In genomic region chr10:103803941-103804340, GRCh38 we compare ENCODE assay signal across 13 cellular contexts. TPM values are rescaled to one million over a fixed set of nuclear protein-coding genes. Genes with fewer than 3 reads are reported as not detected.
A peak's percentile ranks its signal among the peaks of the same experiment; 100 is the strongest.
DNase-seq lines count a peak whose midpoint lies in the region; ATAC-seq and TF ChIP-seq lines count a peak whose summit lies in the region.
"Had no signal": no experiment of that assay in that cellular context is flagged by ENCODE, and none has a peak within 500 bp of the region (broad histone marks: within the 10 kb centered on the region; RNA-seq: fewer than 3 reads in every experiment).

No MANE protein-coding gene starts in this region.

- H3K4me1 Mint-ChIP-seq in activated CD8-positive, alpha-beta memory T cell treated with anti-CD3 and anti-CD28 coated beads, Interleukin-2, amount 10 ng/mL, durations not matched to agents 7 days and 5 days: peaks cover 42% of the 10 kb centered on the region
- H3K4me1 Mint-ChIP-seq in activated CD4-positive, alpha-beta memory T cell treated with anti-CD3 and anti-CD28 coated beads, Interleukin-2, amount 10 ng/mL, durations not matched to agents 7 days and 5 days: peaks cover 44% of the 10 kb centered on the region

- H3K4me3 ChIP-seq in mucosa of descending colon: no peak overlapping the region
- H3K4me3 ChIP-seq: GM12878, SJSA1 had no signal

- H3K9me3 Mint-ChIP-seq in activated CD8-positive, alpha-beta memory T cell treated with anti-CD3 and anti-CD28 coated beads, Interleukin-2, amount 10 ng/mL, durations not matched to agents 7 days and 5 days (ENCODE audit: low read depth): no peaks in the 10 kb centered on the region
- H3K9me3 Mint-ChIP-seq in activated CD4-positive, alpha-beta memory T cell treated with anti-CD3 and anti-CD28 coated beads, Interleukin-2, amount 10 ng/mL, durations not matched to agents 7 days and 5 days: no peaks in the 10 kb centered on the region

- H3K36me3 Mint-ChIP-seq in activated CD8-positive, alpha-beta memory T cell treated with anti-CD3 and anti-CD28 coated beads, Interleukin-2, amount 10 ng/mL, durations not matched to agents 7 days and 5 days: no peaks in the 10 kb centered on the region
- no peaks in the 10 kb centered on the region for H3K36me3 Mint-ChIP-seq in activated CD4-positive, alpha-beta memory T cell treated with anti-CD3 and anti-CD28 coated beads, Interleukin-2, amount 10 ng/mL, durations not matched to agents 7 days and 5 days (ENCODE audit: low read depth)

- no peaks in the 10 kb centered on the region for H3K27me3 Mint-ChIP-seq in activated CD8-positive, alpha-beta memory T cell treated with anti-CD3 and anti-CD28 coated beads, Interleukin-2, amount 10 ng/mL, durations not matched to agents 7 days and 5 days
- H3K27me3 Mint-ChIP-seq in activated CD4-positive, alpha-beta memory T cell treated with anti-CD3 and anti-CD28 coated beads, Interleukin-2, amount 10 ng/mL, durations not matched to agents 7 days and 5 days: no peaks in the 10 kb centered on the region

- H3K36me3 ChIP-seq in mucosa of descending colon (ENCODE audit: low read depth): no peaks in the 10 kb centered on the region
- H3K36me3 ChIP-seq: SJSA1 had no signal

- peak overlapping the region; percentile 25 for H3K27ac Mint-ChIP-seq in activated CD8-positive, alpha-beta memory T cell treated with anti-CD3 and anti-CD28 coated beads, Interleukin-2, amount 10 ng/mL, durations not matched to agents 7 days and 5 days
- no peak overlapping the region for H3K27ac Mint-ChIP-seq in activated CD4-positive, alpha-beta memory T cell treated with anti-CD3 and anti-CD28 coated beads, Interleukin-2, amount 10 ng/mL, durations not matched to agents 7 days and 5 days

- DNase-seq in activated CD8-positive, alpha-beta memory T cell treated with anti-CD3 and anti-CD28 coated beads, Interleukin-2, amount 10 ng/mL, durations not matched to agents 7 days and 5 days: peak; percentile 70
- no peak for DNase-seq in activated CD8-positive, alpha-beta memory T cell treated with anti-CD3 and anti-CD28 coated beads for 24 hours
- DNase-seq in M059J (ENCODE audit: low read depth) (peak; percentile 27), mucosa of descending colon (no peak), NCI-H345 treated with DMSO at 0.1 percent for 48 hours (lab: John Stamatoyannopoulos, UW; ENCODE audit: unreplicated experiment) (no peak)
- DNase-seq in activated CD4-positive, alpha-beta memory T cell treated with anti-CD3 and anti-CD28 coated beads, Interleukin-2, amount 10 ng/mL, durations not matched to agents 7 days and 5 days: peak; percentile 50
- DNase-seq: effector CD4-positive, alpha-beta T cell; NCI-H1092 treated with DMSO at 0.1 percent for 48 hours; NCI-H510A had no signal

- peaks cover 40% of the 10 kb centered on the region for H3K4me1 ChIP-seq in mucosa of descending colon (ENCODE audit: low read depth)

- ATAC-seq in activated CD8-positive, alpha-beta memory T cell treated with anti-CD3 and anti-CD28 coated beads, Interleukin-2, amount 10 ng/mL, durations not matched to agents 7 days and 5 days: peak; percentile 68
- peak; percentile 48 for ATAC-seq in mucosa of descending colon
- ATAC-seq in GM18861 (IDR thresholded peaks at IDR 0.05; ENCODE audit: unreplicated experiment): no peak
- ATAC-seq in HG03521 (IDR thresholded peaks at IDR 0.05; ENCODE audit: unreplicated experiment): no peak
- ATAC-seq: GM12878 had no signal

- POLR2A ChIA-PET in activated CD4-positive, alpha-beta memory T cell treated with anti-CD3 and anti-CD28 coated beads, Interleukin-2, amount 10 ng/mL, durations not matched to agents 7 days and 5 days (lab: Charles Lee): interaction anchor here (2.2 kb wide), 1 partner anchor 22 kb away, joined by 7 read pairs; no protein-coding TSS in a partner anchor

- CTCF ChIA-PET in activated CD8-positive, alpha-beta memory T cell treated with anti-CD3 and anti-CD28 coated beads, Interleukin-2, amount 10 ng/mL, durations not matched to agents 7 days and 5 days (lab: Charles Lee): interaction anchor here (1.2 kb wide), 1 partner anchor 43 kb away, joined by 3 read pairs; no protein-coding TSS in a partner anchor
- CTCF ChIA-PET in activated CD4-positive, alpha-beta memory T cell treated with anti-CD3 and anti-CD28 coated beads, Interleukin-2, amount 10 ng/mL, durations not matched to agents 7 days and 5 days (lab: Charles Lee): interaction anchor here (1.2 to 1.5 kb wide), 4 partner anchors 23 to 52 kb away, joined by 3 to 6 read pairs (median 4); partner anchors contain the start of gene SH3PXD2A

- intact Hi-C loops in mucosa of descending colon (cut with DNase I, micrococcal nuclease): no loop called here

- H3K4me3 Mint-ChIP-seq in activated CD8-positive, alpha-beta memory T cell treated with anti-CD3 and anti-CD28 coated beads, Interleukin-2, amount 10 ng/mL, durations not matched to agents 7 days and 5 days: no peak overlapping the region
- no peak overlapping the region for H3K4me3 Mint-ChIP-seq in activated CD4-positive, alpha-beta memory T cell treated with anti-CD3 and anti-CD28 coated beads, Interleukin-2, amount 10 ng/mL, durations not matched to agents 7 days and 5 days

- TF ChIP-seq CTCF in mucosa of descending colon (IDR thresholded peaks at IDR 0.05): no peak

- no peaks in the 10 kb centered on the region for H3K9me3 ChIP-seq in mucosa of descending colon
- H3K9me3 ChIP-seq: SJSA1 had no signal

RNA-seq across cellular contexts. Expression of gene SH3PXD2A, which starts 51.4 kb away (rescaled TPM):
- total RNA-seq in activated CD8-positive, alpha-beta memory T cell treated with anti-CD3 and anti-CD28 coated beads, Interleukin-2, amount 10 ng/mL, durations not matched to agents 7 days and 5 days: 10 to 100 TPM; 12.4 to 14.5 TPM
- 1.7 and 5.0 TPM in 2 replicates for total RNA-seq in M059J (2014; rRNA removed; shearing (Covaris generic))
- 10 to 100 TPM; 16.5 to 17.9 TPM for total RNA-seq in activated CD4-positive, alpha-beta memory T cell treated with anti-CD3 and anti-CD28 coated beads, Interleukin-2, amount 10 ng/mL, durations not matched to agents 7 days and 5 days
- total RNA-seq in mucosa of descending colon: 10 to 100 TPM; 46.1 to 91.4 (median 60.6) TPM

Comparison
In these comparisons a context has a peak if more than half of its experiments do, and no peak if none do; other contexts are left out.
1. DNase-seq: peak in activated CD8-positive, alpha-beta memory T cell treated with anti-CD3 and anti-CD28 coated beads, Interleukin-2, amount 10 ng/mL, durations not matched to agents 7 days and 5 days (single experiment), M059J (single experiment) and activated CD4-positive, alpha-beta memory T cell treated with anti-CD3 and anti-CD28 coated beads, Interleukin-2, amount 10 ng/mL, durations not matched to agents 7 days and 5 days (single experiment); none in activated CD8-positive, alpha-beta memory T cell treated with anti-CD3 and anti-CD28 coated beads for 24 hours (single experiment), mucosa of descending colon (0 of 3) and NCI-H345 treated with DMSO at 0.1 percent for 48 hours (single experiment).
2. ATAC-seq: peak in activated CD8-positive, alpha-beta memory T cell treated with anti-CD3 and anti-CD28 coated beads, Interleukin-2, amount 10 ng/mL, durations not matched to agents 7 days and 5 days (single experiment) and mucosa of descending colon (single experiment); none in GM18861 (single experiment) and HG03521 (single experiment).